In genomic region chr10:117342638-117343037, GRCh38 we compare ENCODE assay signal across 1 cellular context.
TF ChIP-seq lines count a peak whose summit lies in the region.

No MANE protein-coding gene starts in this region.

TF ChIP-seq in GM23338, 12 proteins besides CTCF, POLR2A, EP300 and RAD21 (continued from another document):
- TF ChIP-seq REST (IDR thresholded peaks at IDR 0.05; ENCODE audit: unreplicated experiment) = no peak
- TF ChIP-seq ZNF462 (CRISPR knock-in tag; IDR thresholded peaks at IDR 0.05) = no peak
- no peak for TF ChIP-seq ZNF114 (CRISPR knock-in tag; IDR thresholded peaks at IDR 0.05)
